Comparison of ENCODE assay signal across 12 cellular contexts in genomic region chr10:580796-581195, GRCh38.
A peak's percentile ranks its signal among the peaks of the same experiment; 100 is the strongest.
DNase-seq lines count a peak whose midpoint lies in the region; ATAC-seq and TF ChIP-seq lines count a peak whose summit lies in the region.
"Had no signal": no experiment of that assay in that cellular context is flagged by ENCODE, and none has a peak within 500 bp of the region (broad histone marks: within the 10 kb centered on the region; RNA-seq: fewer than 3 reads in every experiment).

No MANE protein-coding gene starts in this region.

- peaks cover 46% of the 10 kb centered on the region for H3K4me1 Mint-ChIP-seq in type B pancreatic cell (ENCODE audit: unreplicated experiment)

- no peak overlapping the region for H3K27ac Mint-ChIP-seq in type B pancreatic cell
- H3K27ac Mint-ChIP-seq: CD4-positive, alpha-beta T cell had no signal

- no peak overlapping the region for H3K27ac ChIP-seq in psoas muscle

- peaks cover 3% of the 10 kb centered on the region for H3K36me3 Mint-ChIP-seq in type B pancreatic cell

- 34 to 55% (median 44%) methylated on average over 7 of the region's 7 CpGs for WGBS in psoas muscle, 3 donors

- H3K4me3 Mint-ChIP-seq in type B pancreatic cell = no peak overlapping the region
- H3K4me3 Mint-ChIP-seq: CD4-positive, alpha-beta T cell had no signal

- TF ChIP-seq CTCF in fibroblast of villous mesenchyme (IDR thresholded peaks at IDR 0.05; ENCODE audit: insufficient read depth, low read depth, low read length) (no peak), psoas muscle (IDR thresholded peaks at IDR 0.05) (no peak), type B pancreatic cell (conservative IDR thresholded peaks at IDR 0.05) (no peak)

- no peaks in the 10 kb centered on the region for H3K9me3 ChIP-seq in psoas muscle

- H3K9me3 Mint-ChIP-seq in type B pancreatic cell = no peaks in the 10 kb centered on the region

- DNase-seq in AG20443 (ENCODE audit: low spot score) (peak; percentile 89), fibroblast of villous mesenchyme (ENCODE audit: low read depth) (peak; percentile 82), psoas muscle (no peak), type B pancreatic cell (ENCODE audit: extremely low spot score, unreplicated experiment) (no peak), HuH-7 (ENCODE audit: low spot score) (no peak)
- DNase-seq: activated CD4-positive, CD25-positive, alpha-beta regulatory T cell; CD4-positive, alpha-beta T cell; effector CD8-positive, alpha-beta T cell; left colon had no signal

- no peaks in the 10 kb centered on the region for H3K27me3 ChIP-seq in psoas muscle (ENCODE audit: insufficient read depth in 3 of 3, low read length in 2 of 3)

- no peaks in the 10 kb centered on the region for H3K27me3 Mint-ChIP-seq in type B pancreatic cell

- H3K36me3 ChIP-seq in psoas muscle (ENCODE audit: insufficient read depth in 1 of 2, low read depth in 1 of 2) = no peaks in the 10 kb centered on the region

- ATAC-seq in SK-N-SH treated with all-trans-retinoic acid at 6 μM for 48 hours (peak; percentile 74), psoas muscle (peak; percentile 68 to 81 (median 72)), GM18861 (IDR thresholded peaks at IDR 0.05; ENCODE audit: unreplicated experiment) (no peak), HG02588 (IDR thresholded peaks at IDR 0.05; ENCODE audit: unreplicated experiment) (no peak)
- ATAC-seq: left colon had no signal

- intact Hi-C loops in psoas muscle (cut with DNase I) = loop anchor here in 1 of 2 donors (5.0 kb wide), 1 partner anchor 207 kb away; no protein-coding TSS in a partner anchor

- H3K4me1 ChIP-seq in psoas muscle = peaks cover 30% of the 10 kb centered on the region

- no peak overlapping the region for H3K4me3 ChIP-seq in fibroblast of villous mesenchyme (ENCODE audit: low read depth, low read length)
- H3K4me3 ChIP-seq in psoas muscle = no peak overlapping the region

TF ChIP-seq in SK-N-SH treated with all-trans-retinoic acid at 6 μM for 48 hours, 23 proteins besides CTCF, POLR2A, EP300 and RAD21:
- no peak for TF ChIP-seq OSR1 (CRISPR knock-in tag; IDR thresholded peaks at IDR 0.05)
- TF ChIP-seq SNAI2 (CRISPR knock-in tag; IDR thresholded peaks at IDR 0.05) = no peak
- no peak for TF ChIP-seq ZC3H10 (CRISPR knock-in tag; IDR thresholded peaks at IDR 0.05)
- TF ChIP-seq PATZ1 (CRISPR knock-in tag; IDR thresholded peaks at IDR 0.05; ENCODE audit: borderline replicate concordance) = no peak
- TF ChIP-seq ESRRG (CRISPR knock-in tag; IDR thresholded peaks at IDR 0.05) = no peak
- TF ChIP-seq ISL1 (CRISPR knock-in tag; IDR thresholded peaks at IDR 0.05) = no peak
- TF ChIP-seq TSHZ2 (CRISPR knock-in tag; IDR thresholded peaks at IDR 0.05) = no peak
- TF ChIP-seq TCF4 (CRISPR knock-in tag; IDR thresholded peaks at IDR 0.05; ENCODE audit: borderline replicate concordance) = no peak
- no peak for TF ChIP-seq ZNF70 (CRISPR knock-in tag; IDR thresholded peaks at IDR 0.05)
- no peak for TF ChIP-seq RARB (CRISPR knock-in tag; IDR thresholded peaks at IDR 0.05)
- no peak for TF ChIP-seq PPARA (CRISPR knock-in tag; IDR thresholded peaks at IDR 0.05; ENCODE audit: borderline replicate concordance)
- TF ChIP-seq CSRNP3 (CRISPR knock-in tag; IDR thresholded peaks at IDR 0.05) = no peak
- no peak for TF ChIP-seq TOX (CRISPR knock-in tag; IDR thresholded peaks at IDR 0.05; ENCODE audit: borderline replicate concordance)
- no peak for TF ChIP-seq ZNF8 (CRISPR knock-in tag; IDR thresholded peaks at IDR 0.05)

Comparison
In these comparisons a context has a peak if more than half of its experiments do, and no peak if none do; other contexts are left out.
1. DNase-seq: peak in AG20443 (single experiment) and fibroblast of villous mesenchyme (single experiment); none in psoas muscle (0 of 2), type B pancreatic cell (single experiment) and HuH-7 (single experiment).
2. ATAC-seq: peak in SK-N-SH treated with all-trans-retinoic acid at 6 μM for 48 hours (single experiment) and psoas muscle (4 of 4); none in GM18861 (single experiment) and HG02588 (single experiment).